Comparison of ENCODE assay signal across 8 cellular contexts in genomic region chr5:302416-302815, GRCh38. TPM values are rescaled to one million over a fixed set of nuclear protein-coding genes. Genes with fewer than 3 reads are reported as not detected.
DNase-seq lines count a peak whose midpoint lies in the region; ATAC-seq and TF ChIP-seq lines count a peak whose summit lies in the region.
"Not testable (repeated sequence)": the region's sequence is repeated elsewhere in the genome, so short reads cannot be mapped to it uniquely, and the experiment has no call there.

No MANE protein-coding gene starts in this region.

- CTCF ChIA-PET in CD4-positive, alpha-beta T cell (lab: Charles Lee), result not testable (repeated sequence)

- not testable (repeated sequence) for H3K4me1 ChIP-seq in GM23338 (ENCODE audit: insufficient read depth); endodermal cell (ENCODE audit: control insufficient read depth, insufficient read depth, low read length)

- H3K9ac ChIP-seq in endodermal cell (ENCODE audit: extremely low read depth, low read length, poor library complexity, severe bottlenecking), result not testable (repeated sequence)

- H3K27ac ChIP-seq in CD4-positive, alpha-beta T cell (ENCODE audit: low read depth, low read length); GM23338 (ENCODE audit: low read depth); endodermal cell (ENCODE audit: low read depth, low read length): not testable (repeated sequence)

- H2AFZ ChIP-seq in GM23338, result not testable (repeated sequence)

- H3K9me3 Mint-ChIP-seq in CD4-positive, alpha-beta T cell; GM23338; endodermal cell; stimulated activated memory B cell treated with anti-CD40 and anti-IgM and Interleukin-4, amounts not matched to agents 10 μg/mL and 1 μg/mL and 100 μg/mL, for 72 hours: not testable (repeated sequence)

- TF ChIP-seq CTCF in CD4-positive, alpha-beta T cell (IDR thresholded peaks at IDR 0.05); GM23338 (conservative IDR thresholded peaks at IDR 0.05; ENCODE audit: low read depth in 2 of 2); endodermal cell (conservative IDR thresholded peaks at IDR 0.05): not testable (repeated sequence)

- DNase-seq in CD4-positive, alpha-beta T cell, result not testable (repeated sequence)
- DNase-seq in GM23338 (ENCODE audit: low spot score) (peak; percentile 28), NCI-H1436 (lab: John Stamatoyannopoulos, UW) (peak; percentile 75), NCI-H2107 treated with DMSO at 0.1 percent for 48 hours (lab: John Stamatoyannopoulos, UW; ENCODE audit: unreplicated experiment) (peak; percentile 78), NCI-H526 treated with DMSO at 0.1 percent for 48 hours (lab: John Stamatoyannopoulos, UW) (peak; percentile 51), RPMI8226 (peak; percentile 89), endodermal cell (peak; percentile 27)

- H3K9me3 ChIP-seq in CD4-positive, alpha-beta T cell (ENCODE audit: control insufficient read depth, low read length); endodermal cell (ENCODE audit: control insufficient read depth, low read length): not testable (repeated sequence)

- H3K27me3 Mint-ChIP-seq in CD4-positive, alpha-beta T cell; GM23338 (ENCODE audit: insufficient read depth, low read depth, poor library complexity); endodermal cell (ENCODE audit: insufficient read depth); stimulated activated memory B cell treated with anti-CD40 and anti-IgM and Interleukin-4, amounts not matched to agents 10 μg/mL and 1 μg/mL and 100 μg/mL, for 72 hours: not testable (repeated sequence)

- H3K4me3 Mint-ChIP-seq in CD4-positive, alpha-beta T cell; GM23338; endodermal cell; stimulated activated memory B cell treated with anti-CD40 and anti-IgM and Interleukin-4, amounts not matched to agents 10 μg/mL and 1 μg/mL and 100 μg/mL, for 72 hours: not testable (repeated sequence)

- not testable (repeated sequence) for H3K4me3 ChIP-seq in GM23338; endodermal cell (ENCODE audit: low read length)

- peaks cover 23% of the 10 kb centered on the region for H3K4me1 Mint-ChIP-seq in CD4-positive, alpha-beta T cell (ENCODE audit: low read depth)
- H3K4me1 Mint-ChIP-seq in GM23338, result peaks cover 46% of the 10 kb centered on the region
- H3K4me1 Mint-ChIP-seq in endodermal cell, result not testable (repeated sequence)
- H3K4me1 Mint-ChIP-seq in stimulated activated memory B cell treated with anti-CD40 and anti-IgM and Interleukin-4, amounts not matched to agents 10 μg/mL and 1 μg/mL and 100 μg/mL, for 72 hours, result peaks cover 35% of the 10 kb centered on the region

- H3K27ac Mint-ChIP-seq in CD4-positive, alpha-beta T cell, result peak overlapping the region; percentile 12
- peak overlapping the region; percentile 69; the same call in 1 of the 2 replicates for H3K27ac Mint-ChIP-seq in GM23338
- not testable (repeated sequence) for H3K27ac Mint-ChIP-seq in endodermal cell
- peak overlapping the region; percentile 57 for H3K27ac Mint-ChIP-seq in stimulated activated memory B cell treated with anti-CD40 and anti-IgM and Interleukin-4, amounts not matched to agents 10 μg/mL and 1 μg/mL and 100 μg/mL, for 72 hours

- 90 to 99% methylated on average over 6 to 8 of the region's 8 CpGs for WGBS in endodermal cell (ENCODE audit: insufficient coverage in 1 of 2, insufficient read length in 1 of 2), 2 experiments

- POLR2A ChIA-PET in CD4-positive, alpha-beta T cell (lab: Charles Lee), result not testable (repeated sequence)

- H3F3A ChIP-seq in GM23338 (replicated peaks; ENCODE audit: low read depth), result not testable (repeated sequence)

- H3K79me2 ChIP-seq in GM23338 (replicated peaks; ENCODE audit: insufficient read depth), result not testable (repeated sequence)

- intact Hi-C loops in CD4-positive, alpha-beta T cell (cut with DNase I, micrococcal nuclease), result not testable (repeated sequence)

- H3K4me2 ChIP-seq in GM23338, result not testable (repeated sequence)

- not testable (repeated sequence) for ATAC-seq in CD4-positive, alpha-beta T cell (ENCODE audit: poor library complexity); GM23338; stimulated activated memory B cell treated with anti-CD40 and anti-IgM and Interleukin-4, amounts not matched to agents 10 μg/mL and 1 μg/mL and 100 μg/mL, for 72 hours

- H3K36me3 ChIP-seq in GM23338 (ENCODE audit: insufficient read depth); endodermal cell (ENCODE audit: control insufficient read depth, insufficient read depth, low read length): not testable (repeated sequence)

- peaks cover 27% of the 10 kb centered on the region for H3K36me3 Mint-ChIP-seq in CD4-positive, alpha-beta T cell (ENCODE audit: low read depth)
- not testable (repeated sequence) for H3K36me3 Mint-ChIP-seq in GM23338 (ENCODE audit: low read depth)
- peaks cover 11% of the 10 kb centered on the region for H3K36me3 Mint-ChIP-seq in endodermal cell (ENCODE audit: low read depth)
- peaks cover 19% of the 10 kb centered on the region for H3K36me3 Mint-ChIP-seq in stimulated activated memory B cell treated with anti-CD40 and anti-IgM and Interleukin-4, amounts not matched to agents 10 μg/mL and 1 μg/mL and 100 μg/mL, for 72 hours

- H3K9me2 ChIP-seq in GM23338 (ENCODE audit: insufficient read depth), result not testable (repeated sequence)

- H3K27me3 ChIP-seq in CD4-positive, alpha-beta T cell (ENCODE audit: control insufficient read depth, insufficient read depth, low read length); GM23338 (ENCODE audit: insufficient read depth); endodermal cell (ENCODE audit: control insufficient read depth, insufficient read depth, low read length, poor library complexity, severe bottlenecking): not testable (repeated sequence)

- H4K20me1 ChIP-seq in GM23338 (replicated peaks; ENCODE audit: insufficient read depth), result not testable (repeated sequence)

RNA-seq across cellular contexts. Expression of gene AHRR, which starts 19.1 kb away (rescaled TPM):
- total RNA-seq in CD4-positive, alpha-beta T cell, result under 1 TPM; 0.45 to 0.63 TPM
- total RNA-seq in GM23338 (2014; rRNA removed; shearing (Covaris generic)), result 0.97 and 1.8 TPM in 2 replicates
- 0.27 and 0.61 TPM in 2 replicates for polyA plus RNA-seq in GM23338 (2016; fragmentation: Nextera tagmentation; extraction: Ambion mirVana)
- 1 to 10 TPM; 1.4 to 2.0 TPM for total RNA-seq in endodermal cell
- 1.3 TPM for polyA plus RNA-seq in endodermal cell (2013, experiment 1 of 2)
- 1.2 TPM for polyA plus RNA-seq in endodermal cell (2013, experiment 2 of 2)

RNA-seq across cellular contexts. Expression of gene PDCD6, which starts 31.0 kb away (rescaled TPM):
- total RNA-seq in CD4-positive, alpha-beta T cell, result 10 to 100 TPM; 36.9 to 38.1 TPM
- total RNA-seq in GM23338 (2014; rRNA removed; shearing (Covaris generic)), result 80.6 and 80.9 TPM in 2 replicates
- polyA plus RNA-seq in GM23338 (2016; fragmentation: Nextera tagmentation; extraction: Ambion mirVana), result 127 and 129 TPM in 2 replicates
- 10 to 100 TPM; 69.2 to 80.9 TPM for total RNA-seq in endodermal cell
- 76.5 TPM for polyA plus RNA-seq in endodermal cell (2013, experiment 1 of 2)
- polyA plus RNA-seq in endodermal cell (2013, experiment 2 of 2), result 72.9 TPM
